10 cellular contexts compared by ENCODE assay signal in genomic region chr10:23412223-23412622, GRCh38. TPM values are rescaled to one million over a fixed set of nuclear protein-coding genes. Genes with fewer than 3 reads are reported as not detected.
DNase-seq lines count a peak whose midpoint lies in the region; ATAC-seq, FAIRE-seq and TF ChIP-seq lines count a peak whose summit lies in the region.
"Had no signal": no experiment of that assay in that cellular context is flagged by ENCODE, and none has a peak within 500 bp of the region (broad histone marks: within the 10 kb centered on the region; RNA-seq: fewer than 3 reads in every experiment).

No MANE protein-coding gene starts in this region.

- H3K36me3 ChIP-seq in K562 (ENCODE audit: control insufficient read depth, insufficient read depth, low read length) = no peaks in the 10 kb centered on the region
- H3K36me3 ChIP-seq in spleen = no peaks in the 10 kb centered on the region
- H3K36me3 ChIP-seq: SJSA1 had no signal

- no peaks in the 10 kb centered on the region for H3K79me2 ChIP-seq in K562 (ENCODE audit: control insufficient read depth, insufficient read depth, low read length)

- H3K9me3 Mint-ChIP-seq in activated CD8-positive, alpha-beta memory T cell treated with anti-CD3 and anti-CD28 coated beads, Interleukin-2, amount 10 ng/mL, durations not matched to agents 7 days and 5 days (ENCODE audit: low read depth) = no peaks in the 10 kb centered on the region
- no peaks in the 10 kb centered on the region for H3K9me3 Mint-ChIP-seq in stimulated activated effector memory CD8-positive, alpha-beta T cell treated with anti-CD3 and anti-CD28 coated beads, Interleukin-12 subunit alpha, Interleukin-12 subunit beta, amount 100 ng/mL, for 72 hours

- H2AFZ ChIP-seq in K562 (ENCODE audit: low read depth, low read length) = no peak overlapping the region

- no peak for TF ChIP-seq CTCF in K562 (IDR thresholded peaks at IDR 0.05 in 2 of 3, conservative IDR thresholded peaks at IDR 0.05 in 1 of 3; ENCODE audit: insufficient read depth in 2 of 3, low read depth in 1 of 3, low read length in 3 of 3)
- no peak for TF ChIP-seq CTCF in spleen (IDR thresholded peaks at IDR 0.05 in 8 of 11, conservative IDR thresholded peaks at IDR 0.05 in 3 of 11)

- CTCF ChIA-PET in activated CD8-positive, alpha-beta memory T cell treated with anti-CD3 and anti-CD28 coated beads, Interleukin-2, amount 10 ng/mL, durations not matched to agents 7 days and 5 days (lab: Charles Lee) = no interaction called here
- CTCF ChIA-PET in K562 (lab: Yijun Ruan, JAX; ENCODE audit: low intra/inter-chr PET ratio) = no interaction called here

- no peak for TF ChIP-seq RAD21 in K562 (CRISPR knock-in tag; conservative IDR thresholded peaks at IDR 0.05 in 1 of 2, IDR thresholded peaks at IDR 0.05 in 1 of 2)

- H3K27me3 Mint-ChIP-seq in activated CD8-positive, alpha-beta memory T cell treated with anti-CD3 and anti-CD28 coated beads, Interleukin-2, amount 10 ng/mL, durations not matched to agents 7 days and 5 days = peaks cover 6% of the 10 kb centered on the region

- H3K9me1 ChIP-seq in K562 (ENCODE audit: control insufficient read depth, insufficient read depth, low read length) = no peaks in the 10 kb centered on the region

- TF ChIP-seq POLR2A in K562 (conservative IDR thresholded peaks at IDR 0.05) (no peak), spleen (IDR thresholded peaks at IDR 0.05) (no peak)

- peaks cover 18% of the 10 kb centered on the region for H3K4me1 Mint-ChIP-seq in activated CD8-positive, alpha-beta memory T cell treated with anti-CD3 and anti-CD28 coated beads, Interleukin-2, amount 10 ng/mL, durations not matched to agents 7 days and 5 days
- peaks cover 27% of the 10 kb centered on the region for H3K4me1 Mint-ChIP-seq in stimulated activated effector memory CD8-positive, alpha-beta T cell treated with anti-CD3 and anti-CD28 coated beads, Interleukin-12 subunit alpha, Interleukin-12 subunit beta, amount 100 ng/mL, for 72 hours

- no peaks in the 10 kb centered on the region for H3K9me3 ChIP-seq in K562 (replicated peaks; ENCODE audit: control insufficient read depth, insufficient read depth, low read depth, low read length)
- H3K9me3 ChIP-seq in spleen = no peaks in the 10 kb centered on the region
- H3K9me3 ChIP-seq: SJSA1 had no signal

- no peak overlapping the region for H3K27ac ChIP-seq in K562 (ENCODE audit: extremely low read depth, low read depth, low read length)
- H3K27ac ChIP-seq in spleen = no peak overlapping the region
- H3K27ac ChIP-seq: SJSA1 had no signal

- H3K4me1 ChIP-seq in K562 (replicated peaks in 1 of 2; ENCODE audit: control insufficient read depth in 2 of 2, insufficient read depth in 2 of 2, low read length in 2 of 2) = no peaks in the 10 kb centered on the region
- H3K4me1 ChIP-seq in spleen = peaks cover 0 to 24% (median 2%) of the 10 kb centered on the region in 6 donors
- H3K4me1 ChIP-seq: SJSA1 had no signal

- H3K4me3 Mint-ChIP-seq in activated CD8-positive, alpha-beta memory T cell treated with anti-CD3 and anti-CD28 coated beads, Interleukin-2, amount 10 ng/mL, durations not matched to agents 7 days and 5 days = no peak overlapping the region
- H3K4me3 Mint-ChIP-seq in stimulated activated effector memory CD8-positive, alpha-beta T cell treated with anti-CD3 and anti-CD28 coated beads, Interleukin-12 subunit alpha, Interleukin-12 subunit beta, amount 100 ng/mL, for 72 hours = peak overlapping the region; percentile 40

- no peaks in the 10 kb centered on the region for H3K36me3 Mint-ChIP-seq in activated CD8-positive, alpha-beta memory T cell treated with anti-CD3 and anti-CD28 coated beads, Interleukin-2, amount 10 ng/mL, durations not matched to agents 7 days and 5 days
- H3K36me3 Mint-ChIP-seq in stimulated activated effector memory CD8-positive, alpha-beta T cell treated with anti-CD3 and anti-CD28 coated beads, Interleukin-12 subunit alpha, Interleukin-12 subunit beta, amount 100 ng/mL, for 72 hours = no peaks in the 10 kb centered on the region

- 4% methylated on average over 2 of the region's 2 CpGs for WGBS in K562 (ENCODE audit: insufficient coverage, low coverage, missing lambda C conversion rate)
- 67 to 72% (median 68%) methylated on average over 2 of the region's 2 CpGs for WGBS in spleen, 5 donors

- H3K27me3 ChIP-seq in K562 (ENCODE audit: control insufficient read depth in 2 of 2, insufficient read depth in 2 of 2, low read length in 2 of 2) (no peaks in the 10 kb centered on the region; a peak in 1 of 5 replicates), spleen (replicated peaks in 1 of 7) (no peaks in the 10 kb centered on the region)
- H3K27me3 ChIP-seq: SJSA1 had no signal

- H3K4me2 ChIP-seq in K562 (ENCODE audit: insufficient read depth, low read length) = no peak overlapping the region

- TF ChIP-seq EP300 in K562 (IDR thresholded peaks at IDR 0.05; ENCODE audit: low read length) = no peak

- H3K27ac Mint-ChIP-seq in activated CD8-positive, alpha-beta memory T cell treated with anti-CD3 and anti-CD28 coated beads, Interleukin-2, amount 10 ng/mL, durations not matched to agents 7 days and 5 days = peak overlapping the region; percentile 12
- peak overlapping the region; percentile 60 for H3K27ac Mint-ChIP-seq in stimulated activated effector memory CD8-positive, alpha-beta T cell treated with anti-CD3 and anti-CD28 coated beads, Interleukin-12 subunit alpha, Interleukin-12 subunit beta, amount 100 ng/mL, for 72 hours

- in situ Hi-C loops in K562 (cut with MboI) = no loop called here

- H3K4me3 ChIP-seq in K562 (no peak overlapping the region), spleen (no peak overlapping the region)
- H3K4me3 ChIP-seq: SJSA1 had no signal

- ATAC-seq in activated CD8-positive, alpha-beta memory T cell treated with anti-CD3 and anti-CD28 coated beads, Interleukin-2, amount 10 ng/mL, durations not matched to agents 7 days and 5 days = peak; percentile 76
- no peak for ATAC-seq in K562
- peak; percentile 96 for ATAC-seq in stimulated activated effector memory CD8-positive, alpha-beta T cell treated with anti-CD3 and anti-CD28 coated beads, Interleukin-12 subunit alpha, Interleukin-12 subunit beta, amount 100 ng/mL, for 72 hours
- ATAC-seq in HG03460 (IDR thresholded peaks at IDR 0.05; ENCODE audit: unreplicated experiment) = no peak
- ATAC-seq: esophagus mucosa had no signal

- DNase-seq in activated CD8-positive, alpha-beta memory T cell treated with anti-CD3 and anti-CD28 coated beads, Interleukin-2, amount 10 ng/mL, durations not matched to agents 7 days and 5 days = peak; percentile 42
- no peak for DNase-seq in activated CD8-positive, alpha-beta memory T cell treated with anti-CD3 and anti-CD28 coated beads, Interleukin-2, amount 50 U/mL, for 48 hours
- DNase-seq in HTR-8/SVneo (ENCODE audit: insufficient read length, low spot score) (peak; percentile 32), K562 (ENCODE audit: extremely low read depth in 1 of 4, low spot score in 3 of 4) (no peak), cortex of kidney (lab: John Stamatoyannopoulos, UW) (no peak), spleen (no peak)
- DNase-seq in stimulated activated effector memory CD8-positive, alpha-beta T cell treated with anti-CD3 and anti-CD28 coated beads, Interleukin-12 subunit alpha, Interleukin-12 subunit beta, amount 100 ng/mL, for 72 hours (ENCODE audit: low spot score in 2 of 2) = no peak

- intact Hi-C loops in K562 (cut with micrococcal nuclease) (no loop called here), spleen (cut with DNase I; ENCODE audit: low total_unique reads) (no loop called here)

- no peak overlapping the region for H3K9ac ChIP-seq in K562 (ENCODE audit: insufficient read depth in 1 of 2, low read depth in 2 of 2, low read length in 2 of 2)

- FAIRE-seq in HTR-8/SVneo (lab: Jason Lieb, UNC) (no peak), K562 (lab: Jason Lieb, UNC) (no peak)

- POLR2A ChIA-PET in K562 (lab: Yijun Ruan, JAX) = interaction anchor here (1.1 kb wide), 1 partner anchor 10 kb away, joined by 3 read pairs; no protein-coding TSS in a partner anchor

- no peaks in the 10 kb centered on the region for H4K20me1 ChIP-seq in K562 (replicated peaks; ENCODE audit: control insufficient read depth, insufficient read depth, low read length)

- BruUV-seq in K562 (replicated peaks; lab: Mats Ljungman, UMichigan) = no TSS peak

TF ChIP-seq in K562, 482 proteins besides CTCF, POLR2A, EP300 and RAD21 (continues in another document):
- no peak for TF ChIP-seq TAF7 (tag; IDR thresholded peaks at IDR 0.05)
- TF ChIP-seq KAT8 (IDR thresholded peaks at IDR 0.05; ENCODE audit: low read depth) = no peak
- peak; percentile 34; the same call in 1 of the 2 replicates for TF ChIP-seq JUND (IDR thresholded peaks at IDR 0.05; ENCODE audit: borderline replicate concordance, low read depth, low read length)
- no peak for TF ChIP-seq JUND (tag; IDR thresholded peaks at IDR 0.05; ENCODE audit: borderline replicate concordance, low read depth, low read length)

RNA-seq across cellular contexts. Expression of gene OTUD1, which starts 26.7 kb away (rescaled TPM):
- 10 to 100 TPM; 11.2 to 16.1 TPM for total RNA-seq in activated CD8-positive, alpha-beta memory T cell treated with anti-CD3 and anti-CD28 coated beads, Interleukin-2, amount 10 ng/mL, durations not matched to agents 7 days and 5 days
- 0.58 and 1.4 TPM in 2 replicates for total RNA-seq in K562 (2011; cell fraction: chromatin; rRNA removed; ENCODE audit: low replicate concordance)
- 0.83 and 0.92 TPM in 2 replicates for total RNA-seq in K562 (2011; cell fraction: nucleolus; rRNA removed)
- 1.2 TPM in 2 replicates for total RNA-seq in K562 (2011; cell fraction: nucleoplasm; rRNA removed)
- 0.94 and 1.0 TPM in 2 replicates for total RNA-seq in K562 (2014; rRNA removed)
- 1.1 and 1.2 TPM in 2 replicates for total RNA-seq in K562 (2014; rRNA removed; fragmentation: Illumina TruSeq; extraction: Trizol)
- total RNA-seq in K562 (2015; rRNA removed; fragmentation: Illumina TruSeq; extraction: Trizol) = 0.76 and 0.94 TPM in 2 replicates
- total RNA-seq in K562 (2021) = 1.8 and 2.0 TPM in 2 replicates
- 0.43 and 0.49 TPM in 2 replicates for polyA plus RNA-seq in K562 (2011; rRNA removed)
- 0.21 and 0.38 TPM in 2 replicates for polyA plus RNA-seq in K562 (2011; cell fraction: cytosol; rRNA removed)
- 0.30 and 0.60 TPM in 2 replicates for polyA plus RNA-seq in K562 (2011; cell fraction: nucleus; rRNA removed)
- polyA plus RNA-seq in K562 (2012) = 0.95 and 2.5 TPM in 2 replicates
- polyA plus RNA-seq in K562 (2014; fragmentation: Illumina TruSeq; extraction: Trizol) = 0.45 and 0.62 TPM in 2 replicates
- under 1 TPM; 0.29 to 0.31 TPM for polyA plus RNA-seq in K562 (2014; fragmentation: Nextera tagmentation; extraction: Ambion mirVana)
- 0.49 and 0.94 TPM in 2 replicates for polyA plus RNA-seq in K562 (2014; rRNA removed)
- polyA minus RNA-seq in K562 (2011; rRNA and poly(A)+ RNA removed) = 0.93 and 0.98 TPM in 2 replicates
- polyA minus RNA-seq in K562 (2011; cell fraction: cytosol; rRNA and poly(A)+ RNA removed) = 0.67 and 0.82 TPM in 2 replicates
- polyA minus RNA-seq in K562 (2011; cell fraction: nucleus; rRNA and poly(A)+ RNA removed) = 0.67 and 1.00 TPM in 2 replicates
- 10 to 100 TPM; 18.4 to 34.4 (median 30.4) TPM for total RNA-seq in spleen
- polyA plus RNA-seq in spleen = 10 to 100 TPM; 11.7 to 14.6 (median 14.1) TPM

Comparison
In these comparisons a context has a peak if more than half of its experiments do, and no peak if none do; other contexts are left out.
1. DNase-seq: peak in activated CD8-positive, alpha-beta memory T cell treated with anti-CD3 and anti-CD28 coated beads, Interleukin-2, amount 10 ng/mL, durations not matched to agents 7 days and 5 days (single experiment) and HTR-8/SVneo (single experiment); none in activated CD8-positive, alpha-beta memory T cell treated with anti-CD3 and anti-CD28 coated beads, Interleukin-2, amount 50 U/mL, for 48 hours (single experiment), K562 (0 of 4), stimulated activated effector memory CD8-positive, alpha-beta T cell treated with anti-CD3 and anti-CD28 coated beads, Interleukin-12 subunit alpha, Interleukin-12 subunit beta, amount 100 ng/mL, for 72 hours (0 of 2), cortex of kidney (single experiment) and spleen (single experiment).
2. ATAC-seq: peak in activated CD8-positive, alpha-beta memory T cell treated with anti-CD3 and anti-CD28 coated beads, Interleukin-2, amount 10 ng/mL, durations not matched to agents 7 days and 5 days (single experiment) and stimulated activated effector memory CD8-positive, alpha-beta T cell treated with anti-CD3 and anti-CD28 coated beads, Interleukin-12 subunit alpha, Interleukin-12 subunit beta, amount 100 ng/mL, for 72 hours (single experiment); none in K562 (single experiment) and HG03460 (single experiment).
3. RNA of gene OTUD1, which starts 26.7 kb away (total RNA-seq): 18.4 to 34.4 TPM in spleen and 11.2 to 16.1 TPM in activated CD8-positive, alpha-beta memory T cell treated with anti-CD3 and anti-CD28 coated beads, Interleukin-2, amount 10 ng/mL, durations not matched to agents 7 days and 5 days; 0.58 to 2.0 TPM in K562; every median in the first group is over 4 times any median in the second.